ENCODE assay signal across 9 cellular contexts in genomic region chr7:13981070-13981469, GRCh38. TPM values are rescaled to one million over a fixed set of nuclear protein-coding genes. Genes with fewer than 3 reads are reported as not detected.
DNase-seq lines count a peak whose midpoint lies in the region; ATAC-seq, FAIRE-seq and TF ChIP-seq lines count a peak whose summit lies in the region.
"Had no signal": no experiment of that assay in that cellular context is flagged by ENCODE, and none has a peak within 500 bp of the region (broad histone marks: within the 10 kb centered on the region; RNA-seq: fewer than 3 reads in every experiment).

No MANE protein-coding gene starts in this region.

- FAIRE-seq in pancreas (lab: Jason Lieb, UNC), result peak; percentile 66

- no peaks in the 10 kb centered on the region for H3K4me1 ChIP-seq in pancreas

- peaks cover 0 to 7% (median 6%) of the 10 kb centered on the region in 4 donors for H3K27me3 ChIP-seq in pancreas

- no peak overlapping the region for H3K27ac ChIP-seq in pancreas

- TF ChIP-seq CTCF in pancreas (IDR thresholded peaks at IDR 0.05), result no peak

- WGBS in pancreas, 2 donors, result 1 to 2% methylated on average over 3 of the region's 3 CpGs

- DNase-seq in ELR (ENCODE audit: low read depth) (peak; percentile 95), RKO (ENCODE audit: low spot score) (peak; percentile 89), fibroblast of gingiva (ENCODE audit: low read depth) (peak; percentile 98), pancreas (peak in 2 of 6 donors; percentile 18 to 20), NCI-H1436 treated with DMSO at 0.1 percent for 48 hours (lab: John Stamatoyannopoulos, UW) (no peak), D341Med (ENCODE audit: low spot score) (no peak), AML-193 (lab: John Stamatoyannopoulos, UW) (no peak)

- H3K9me3 ChIP-seq in pancreas, result no peaks in the 10 kb centered on the region

- no peaks in the 10 kb centered on the region for H3K36me3 ChIP-seq in pancreas

- H3K4me3 ChIP-seq in pancreas, result no peak overlapping the region

- intact Hi-C loops in pancreas (cut with DNase I), result no loop called here

- ATAC-seq in pancreas (peak in 3 of 4 donors; percentile 82 to 95 (median 83)), HG03457 (IDR thresholded peaks at IDR 0.05; ENCODE audit: unreplicated experiment) (no peak)
- ATAC-seq: activated CD4-positive, CD25-positive, alpha-beta regulatory T cell treated with anti-CD3 and anti-CD28 coated beads, Interleukin-2, amount 50 U/mL, for 24 hours had no signal

RNA-seq across cellular contexts. Expression of gene ETV1, which starts 8.4 kb away (rescaled TPM):
- total RNA-seq in pancreas, result 1 to 10 TPM; 1.8 to 8.5 (median 2.9) TPM
- polyA plus RNA-seq in pancreas, result 1 to 10 TPM; 1.4 to 6.8 TPM

Comparison
In these comparisons a context has a peak if more than half of its experiments do, and no peak if none do; other contexts are left out.
1. DNase-seq: peak in ELR (single experiment), RKO (single experiment) and fibroblast of gingiva (single experiment); none in NCI-H1436 treated with DMSO at 0.1 percent for 48 hours (single experiment), D341Med (single experiment) and AML-193 (0 of 2).